20 cellular contexts compared by ENCODE assay signal in the genomic region with DNA sequence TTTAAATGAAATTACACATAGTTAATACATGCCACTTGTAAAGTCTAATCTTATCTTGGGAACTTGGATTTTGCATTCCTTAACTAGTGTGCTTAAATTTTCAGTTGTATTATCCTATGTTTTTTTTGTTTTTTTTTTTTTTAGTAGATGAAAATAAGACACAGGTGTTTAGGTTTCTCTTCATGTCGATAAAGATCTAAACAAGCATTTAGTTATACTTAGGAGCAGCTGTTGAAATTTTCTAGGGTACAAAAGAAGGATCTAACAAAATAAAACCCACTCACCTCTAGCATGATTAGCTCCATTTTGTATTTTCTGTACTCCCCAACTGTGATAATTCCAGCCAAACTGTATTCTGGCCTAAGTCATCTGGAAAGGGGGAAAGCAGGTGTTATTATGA.
DNase-seq lines count a peak whose midpoint lies in the region; ATAC-seq, FAIRE-seq and TF ChIP-seq lines count a peak whose summit lies in the region.
"Had no signal": no experiment of that assay in that cellular context is flagged by ENCODE, and none has a peak within 500 bp of the region (broad histone marks: within the 10 kb centered on the region; RNA-seq: fewer than 3 reads in every experiment).

No MANE protein-coding gene starts in this region.

- peak; percentile 57 for FAIRE-seq in GM19239 (lab: Jason Lieb, UNC)
- FAIRE-seq: GM12878, H54 had no signal

- DNase-seq in GM19239 (ENCODE audit: insufficient read length, low spot score) (no peak), immature natural killer cell (no peak), osteocyte (ENCODE audit: extremely low spot score, unreplicated experiment) (no peak), GM19238 (ENCODE audit: insufficient read length, low spot score) (no peak), left ventricle myocardium inferior (no peak), head of caudate nucleus (no peak)
- DNase-seq: ACHN; BE2C; C1 segment of cervical spinal cord; CD4-positive, CD25-positive, alpha-beta regulatory T cell; DMS79 treated with DMSO at 0.1 percent for 48 hours; EL; HFFc6 had no signal

- H3K9me3 Mint-ChIP-seq in immature natural killer cell: no peaks in the 10 kb centered on the region
- peaks cover 7% of the 10 kb centered on the region for H3K9me3 Mint-ChIP-seq in osteocyte (ENCODE audit: unreplicated experiment)
- H3K9me3 Mint-ChIP-seq: GM23338, HFFc6 had no signal

- H3K27me3 Mint-ChIP-seq in immature natural killer cell (ENCODE audit: low read depth in 3 of 3) (peaks cover 2 to 9% (median 2%) of the 10 kb centered on the region in 3 donors), osteocyte (ENCODE audit: unreplicated experiment) (no peaks in the 10 kb centered on the region)
- H3K27me3 Mint-ChIP-seq: CD4-positive, CD25-positive, alpha-beta regulatory T cell had no signal

- no peak overlapping the region for H2AFZ ChIP-seq in Loucy (ENCODE audit: low read length)
- H2AFZ ChIP-seq: GM23338 had no signal

- peaks cover 66% of the 10 kb centered on the region in 2 donors for H3K4me1 Mint-ChIP-seq in immature natural killer cell
- H3K4me1 Mint-ChIP-seq in osteocyte (ENCODE audit: unreplicated experiment): peaks cover 30% of the 10 kb centered on the region

- H3F3A ChIP-seq in Loucy (ENCODE audit: low read depth): peaks cover 34% of the 10 kb centered on the region

- H3K4me3 ChIP-seq in Loucy (ENCODE audit: low read length, poor library complexity, severe bottlenecking): peak overlapping the region; percentile 39
- H3K4me3 ChIP-seq in left ventricle myocardium inferior: no peak overlapping the region
- H3K4me3 ChIP-seq: GM12878, GM23338 had no signal

- H3K27me3 ChIP-seq in Loucy (ENCODE audit: insufficient read depth, low read length, poor library complexity, severe bottlenecking) (no peaks in the 10 kb centered on the region), left ventricle myocardium inferior (ENCODE audit: low read depth) (no peaks in the 10 kb centered on the region)
- H3K27me3 ChIP-seq: BE2C had no signal

- peak overlapping the region; percentile 73 for H3K4me2 ChIP-seq in Loucy (ENCODE audit: low read depth, low read length, poor library complexity, severe bottlenecking)
- H3K4me2 ChIP-seq: GM23338, KMS-11 had no signal

- H4K20me1 ChIP-seq in Loucy (ENCODE audit: insufficient read depth, low read length, poor library complexity, severe bottlenecking): no peaks in the 10 kb centered on the region

- no peaks in the 10 kb centered on the region for H3K36me3 ChIP-seq in Loucy (ENCODE audit: insufficient read depth, low read length)
- no peaks in the 10 kb centered on the region for H3K36me3 ChIP-seq in left ventricle myocardium inferior
- H3K36me3 ChIP-seq: BE2C had no signal

- TF ChIP-seq CTCF in Loucy (conservative IDR thresholded peaks at IDR 0.05; ENCODE audit: low read length): no peak
- no peak for TF ChIP-seq CTCF in osteocyte (IDR thresholded peaks at IDR 0.05)
- TF ChIP-seq CTCF in left ventricle myocardium inferior (IDR thresholded peaks at IDR 0.05; ENCODE audit: borderline replicate concordance): no peak

- no peaks in the 10 kb centered on the region for H3K9me2 ChIP-seq in Loucy (replicated peaks; ENCODE audit: low read depth, low read length)

- H3K79me2 ChIP-seq in Loucy (ENCODE audit: insufficient read depth, low read length): no peaks in the 10 kb centered on the region; the same call in 1 of the 2 replicates

- peaks cover 92% of the 10 kb centered on the region for H3K4me1 ChIP-seq in Loucy (ENCODE audit: insufficient read depth, low read length, poor library complexity, severe bottlenecking)
- peaks cover 18% of the 10 kb centered on the region for H3K4me1 ChIP-seq in left ventricle myocardium inferior
- H3K4me1 ChIP-seq: BE2C had no signal

- peaks cover 0 to 3% (median 0%) of the 10 kb centered on the region in 3 donors for H3K36me3 Mint-ChIP-seq in immature natural killer cell
- peaks cover 2% of the 10 kb centered on the region for H3K36me3 Mint-ChIP-seq in osteocyte (ENCODE audit: unreplicated experiment)

- intact Hi-C loops in left ventricle myocardium inferior (cut with micrococcal nuclease): no loop called here
- intact Hi-C loops in head of caudate nucleus (cut with DNase I): no loop called here

- H3K9me3 ChIP-seq in Loucy (ENCODE audit: insufficient read depth, low read depth, low read length): no peaks in the 10 kb centered on the region
- no peaks in the 10 kb centered on the region for H3K9me3 ChIP-seq in left ventricle myocardium inferior (replicated peaks)
- H3K9me3 ChIP-seq: BE2C had no signal

- H3K9ac ChIP-seq in Loucy (ENCODE audit: low read depth, low read length, poor library complexity, severe bottlenecking): peak overlapping the region; percentile 72
- H3K9ac ChIP-seq: KMS-11 had no signal

- peak overlapping the region in 4 of 5 donors; percentile 53 to 83 (median 78) for H3K4me3 Mint-ChIP-seq in immature natural killer cell
- H3K4me3 Mint-ChIP-seq in osteocyte (ENCODE audit: unreplicated experiment): no peak overlapping the region
- H3K4me3 Mint-ChIP-seq: CD4-positive, CD25-positive, alpha-beta regulatory T cell; GM23338; HFFc6 had no signal

- ATAC-seq in GM21447 (IDR thresholded peaks at IDR 0.05; ENCODE audit: unreplicated experiment): no peak
- ATAC-seq: GM12878, GM23338, HCT116 had no signal

- peak overlapping the region in 5 of 6 donors; percentile 43 to 83 (median 74) for H3K27ac Mint-ChIP-seq in immature natural killer cell
- H3K27ac Mint-ChIP-seq in osteocyte (ENCODE audit: unreplicated experiment): peak overlapping the region; percentile 19
- H3K27ac Mint-ChIP-seq: CD4-positive, CD25-positive, alpha-beta regulatory T cell; GM23338; HFFc6 had no signal

- no peak overlapping the region for H3K27ac ChIP-seq in left ventricle myocardium inferior (replicated peaks)
- H3K27ac ChIP-seq: KMS-11 had no signal
